ENCODE assay signal across 9 cellular contexts in genomic region chr3:143000525-143000924, GRCh38. TPM values are rescaled to one million over a fixed set of nuclear protein-coding genes. Genes with fewer than 3 reads are reported as not detected.
DNase-seq lines count a peak whose midpoint lies in the region; ATAC-seq and TF ChIP-seq lines count a peak whose summit lies in the region.
"Had no signal": no experiment of that assay in that cellular context is flagged by ENCODE, and none has a peak within 500 bp of the region (broad histone marks: within the 10 kb centered on the region; RNA-seq: fewer than 3 reads in every experiment).

No MANE protein-coding gene starts in this region.

- no peak for DNase-seq in activated CD8-positive, alpha-beta memory T cell treated with anti-CD3 and anti-CD28 coated beads, Interleukin-2, amount 10 ng/mL, durations not matched to agents 7 days and 5 days
- DNase-seq in activated CD8-positive, alpha-beta memory T cell treated with anti-CD3 and anti-CD28 coated beads for 24 hours: no peak
- DNase-seq in activated CD4-positive, alpha-beta memory T cell treated with anti-CD3 and anti-CD28 coated beads for 36 hours: no peak
- DNase-seq in left ventricle myocardium inferior (no peak), gastrocnemius medialis (no peak), cortex of kidney (lab: John Stamatoyannopoulos, UW) (no peak), cerebellum (ENCODE audit: low spot score) (no peak)

- in situ Hi-C loops in gastrocnemius medialis (cut with MboI; ENCODE audit: low sequenced_read_pairs in 4 of 4): loop anchor here in 1 of 4 donors (10.0 to 25.0 kb wide), 2 partner anchors 406 to 563 kb away; partner anchors contain the start of genes PLS1 and XRN1

- H3K9me3 ChIP-seq in left ventricle myocardium inferior (replicated peaks) (no peaks in the 10 kb centered on the region), gastrocnemius medialis (no peaks in the 10 kb centered on the region)

- POLR2A ChIA-PET in activated CD4-positive, alpha-beta memory T cell treated with anti-CD3 and anti-CD28 coated beads for 36 hours (lab: Charles Lee): interaction anchor here (0.6 to 2.8 kb wide), 10 partner anchors 9 to 554 kb away, joined by 3 to 26 read pairs (median 4); partner anchors contain the start of genes ATR and PLS1

- intact Hi-C loops in activated CD4-positive, alpha-beta memory T cell treated with anti-CD3 and anti-CD28 coated beads for 36 hours (cut with micrococcal nuclease): loop anchor here (2.0 to 10.0 kb wide), 4 partner anchors 122 to 674 kb away; partner anchors contain the start of gene ATR
- intact Hi-C loops in left ventricle myocardium inferior (cut with micrococcal nuclease) (no loop called here), gastrocnemius medialis (cut with DNase I; ENCODE audit: low total_unique reads) (loop anchor here (5.0 kb wide), 2 partner anchors 423 to 553 kb away; partner anchors contain the start of genes ATR and XRN1)

- H3K27ac Mint-ChIP-seq in activated CD8-positive, alpha-beta memory T cell treated with anti-CD3 and anti-CD28 coated beads, Interleukin-2, amount 10 ng/mL, durations not matched to agents 7 days and 5 days: peak overlapping the region; percentile 98
- peak overlapping the region; percentile 96 for H3K27ac Mint-ChIP-seq in activated CD4-positive, alpha-beta memory T cell treated with anti-CD3 and anti-CD28 coated beads for 36 hours

- H3K27me3 ChIP-seq in left ventricle myocardium inferior (ENCODE audit: low read depth): no peaks in the 10 kb centered on the region
- no peaks in the 10 kb centered on the region for H3K27me3 ChIP-seq in gastrocnemius medialis

- TF ChIP-seq CTCF in left ventricle myocardium inferior (IDR thresholded peaks at IDR 0.05; ENCODE audit: borderline replicate concordance): no peak
- TF ChIP-seq CTCF in gastrocnemius medialis (IDR thresholded peaks at IDR 0.05 in 4 of 5, conservative IDR thresholded peaks at IDR 0.05 in 1 of 5): no peak

- H3K36me3 ChIP-seq in left ventricle myocardium inferior (no peaks in the 10 kb centered on the region), gastrocnemius medialis (no peaks in the 10 kb centered on the region)

- H3K27me3 Mint-ChIP-seq in activated CD8-positive, alpha-beta memory T cell treated with anti-CD3 and anti-CD28 coated beads, Interleukin-2, amount 10 ng/mL, durations not matched to agents 7 days and 5 days: peaks cover 14% of the 10 kb centered on the region
- H3K27me3 Mint-ChIP-seq in activated CD4-positive, alpha-beta memory T cell treated with anti-CD3 and anti-CD28 coated beads for 36 hours: no peaks in the 10 kb centered on the region

- H3K9me3 Mint-ChIP-seq in activated CD8-positive, alpha-beta memory T cell treated with anti-CD3 and anti-CD28 coated beads, Interleukin-2, amount 10 ng/mL, durations not matched to agents 7 days and 5 days (ENCODE audit: low read depth): no peaks in the 10 kb centered on the region
- no peaks in the 10 kb centered on the region for H3K9me3 Mint-ChIP-seq in activated CD4-positive, alpha-beta memory T cell treated with anti-CD3 and anti-CD28 coated beads for 36 hours

- H3K4me3 Mint-ChIP-seq in activated CD8-positive, alpha-beta memory T cell treated with anti-CD3 and anti-CD28 coated beads, Interleukin-2, amount 10 ng/mL, durations not matched to agents 7 days and 5 days: peak overlapping the region; percentile 98
- peak overlapping the region; percentile 88 for H3K4me3 Mint-ChIP-seq in activated CD4-positive, alpha-beta memory T cell treated with anti-CD3 and anti-CD28 coated beads for 36 hours

- no peak for TF ChIP-seq POLR2A in gastrocnemius medialis (IDR thresholded peaks at IDR 0.05)

- H3K36me3 Mint-ChIP-seq in activated CD8-positive, alpha-beta memory T cell treated with anti-CD3 and anti-CD28 coated beads, Interleukin-2, amount 10 ng/mL, durations not matched to agents 7 days and 5 days: peaks cover 3% of the 10 kb centered on the region
- H3K36me3 Mint-ChIP-seq in activated CD4-positive, alpha-beta memory T cell treated with anti-CD3 and anti-CD28 coated beads for 36 hours: peaks cover 3% of the 10 kb centered on the region

- H3K4me1 ChIP-seq in left ventricle myocardium inferior (peaks cover 70% of the 10 kb centered on the region), gastrocnemius medialis (peaks cover 39 to 45% of the 10 kb centered on the region in 2 donors)

- peak overlapping the region; percentile 97 for H3K4me3 ChIP-seq in left ventricle myocardium inferior
- H3K4me3 ChIP-seq in gastrocnemius medialis: peak overlapping the region; percentile 65 to 95 (median 87)

- peaks cover 32% of the 10 kb centered on the region for H3K4me1 Mint-ChIP-seq in activated CD8-positive, alpha-beta memory T cell treated with anti-CD3 and anti-CD28 coated beads, Interleukin-2, amount 10 ng/mL, durations not matched to agents 7 days and 5 days
- H3K4me1 Mint-ChIP-seq in activated CD4-positive, alpha-beta memory T cell treated with anti-CD3 and anti-CD28 coated beads for 36 hours (ENCODE audit: low read depth): peaks cover 25% of the 10 kb centered on the region

- no peak for ATAC-seq in activated CD8-positive, alpha-beta memory T cell treated with anti-CD3 and anti-CD28 coated beads, Interleukin-2, amount 10 ng/mL, durations not matched to agents 7 days and 5 days
- ATAC-seq in gastrocnemius medialis (no peak), HG03432 (IDR thresholded peaks at IDR 0.05; ENCODE audit: unreplicated experiment) (no peak)

- peak overlapping the region; percentile 93 for H3K27ac ChIP-seq in left ventricle myocardium inferior (replicated peaks)
- H3K27ac ChIP-seq in gastrocnemius medialis: peak overlapping the region; percentile 92 to 95 (median 94)

- CTCF ChIA-PET in activated CD8-positive, alpha-beta memory T cell treated with anti-CD3 and anti-CD28 coated beads, Interleukin-2, amount 10 ng/mL, durations not matched to agents 7 days and 5 days (lab: Charles Lee): interaction anchor here (0.6 to 4.7 kb wide), 6 partner anchors 13 to 421 kb away, joined by 3 to 38 read pairs (median 6); partner anchors contain the start of gene ATR
- CTCF ChIA-PET in activated CD4-positive, alpha-beta memory T cell treated with anti-CD3 and anti-CD28 coated beads for 36 hours (lab: Charles Lee): interaction anchor here (0.9 to 2.4 kb wide), 7 partner anchors 8 to 674 kb away, joined by 3 to 15 read pairs (median 4); no protein-coding TSS in a partner anchor

RNA-seq across cellular contexts. Expression of gene U2SURP, which starts 0.8 kb away (rescaled TPM):
- total RNA-seq in activated CD8-positive, alpha-beta memory T cell treated with anti-CD3 and anti-CD28 coated beads, Interleukin-2, amount 10 ng/mL, durations not matched to agents 7 days and 5 days: 100 to 1,000 TPM; 155 to 163 TPM
- 100 to 1,000 TPM; 178 to 182 TPM for total RNA-seq in activated CD4-positive, alpha-beta memory T cell treated with anti-CD3 and anti-CD28 coated beads for 36 hours
- total RNA-seq in left ventricle myocardium inferior (43.7 TPM), gastrocnemius medialis (10 to 100 TPM; 43.2 to 63.7 (median 43.9) TPM), cerebellum (159 TPM)

RNA-seq across cellular contexts. Expression of gene PAQR9, which starts 37.1 kb away (rescaled TPM):
- total RNA-seq in activated CD8-positive, alpha-beta memory T cell treated with anti-CD3 and anti-CD28 coated beads, Interleukin-2, amount 10 ng/mL, durations not matched to agents 7 days and 5 days: not detected
- not detected for total RNA-seq in activated CD4-positive, alpha-beta memory T cell treated with anti-CD3 and anti-CD28 coated beads for 36 hours
- 15.3 TPM for total RNA-seq in left ventricle myocardium inferior
- 1 to 10 TPM in 1 of 4 donors, under 1 TPM in 2, not detected in 1; 0.20 to 1.0 (median 0.27) TPM for total RNA-seq in gastrocnemius medialis
- total RNA-seq in cerebellum: 1.4 TPM
- total RNA-seq: dermis microvascular lymphatic vessel endothelial cell had no signal
